8 cellular contexts compared by ENCODE assay signal in the genomic region with DNA sequence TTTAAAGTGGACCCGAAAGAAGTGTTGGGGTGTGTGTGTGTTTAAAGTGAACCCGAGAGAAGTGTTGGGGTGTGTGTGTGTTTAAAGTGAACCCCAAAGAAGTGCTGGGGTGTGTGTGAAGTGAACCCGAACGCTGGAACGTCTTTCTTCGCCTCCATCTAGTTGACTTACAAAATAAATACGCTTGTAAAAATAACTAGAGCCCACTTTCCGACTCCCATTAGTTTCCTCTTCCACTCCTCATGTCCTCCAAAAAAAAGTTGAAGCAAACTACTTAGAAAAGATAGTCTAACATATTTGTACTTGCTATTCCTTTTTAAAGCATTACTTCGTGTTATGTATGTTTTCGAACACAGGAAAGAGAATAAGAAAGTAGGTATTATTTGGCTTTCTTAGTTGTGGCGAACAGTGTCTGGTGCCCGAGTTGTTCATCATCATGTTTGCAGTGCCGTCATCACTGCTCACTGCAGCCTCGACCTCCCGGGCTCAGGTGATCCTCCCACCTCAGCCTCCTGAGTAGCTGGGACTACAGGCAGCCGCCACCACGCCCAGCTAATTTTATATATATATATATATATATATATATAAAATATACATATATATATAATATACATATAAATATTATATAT. TPM values are rescaled to one million over a fixed set of nuclear protein-coding genes. Genes with fewer than 3 reads are reported as not detected.
DNase-seq lines count a peak whose midpoint lies in the region; ATAC-seq and TF ChIP-seq lines count a peak whose summit lies in the region.

No MANE protein-coding gene starts in this region.

- CTCF ChIA-PET in CD8-positive, alpha-beta T cell (lab: Charles Lee): interaction anchor here (1.3 to 1.5 kb wide), 2 partner anchors 9 to 45 kb away, joined by 3 to 4 read pairs; no protein-coding TSS in a partner anchor

- H3K4me3 ChIP-seq in CD8-positive, alpha-beta T cell (ENCODE audit: low read depth, low read length): peak overlapping the region; percentile 88
- H3K4me3 ChIP-seq in gastroesophageal sphincter (peak overlapping the region; percentile 86 to 94), skeletal muscle cell (ENCODE audit: low read depth, low read length) (peak overlapping the region; percentile 74)

- intact Hi-C loops in CD8-positive, alpha-beta T cell (cut with DNase I, micrococcal nuclease): loop anchor here in 1 of 2 experiments (5.0 to 10.0 kb wide), 2 partner anchors 80 to 153 kb away; no protein-coding TSS in a partner anchor

- H3K27me3 Mint-ChIP-seq in CD8-positive, alpha-beta T cell (ENCODE audit: low read depth): no peaks in the 10 kb centered on the region
- H3K27me3 Mint-ChIP-seq in activated T-cell treated with anti-CD3 and anti-CD28 coated beads, Interleukin-2, amount 50 U/mL, for 4 hours (ENCODE audit: low read depth): no peaks in the 10 kb centered on the region

- H3K9me3 Mint-ChIP-seq in CD8-positive, alpha-beta T cell: no peaks in the 10 kb centered on the region
- H3K9me3 Mint-ChIP-seq in activated T-cell treated with anti-CD3 and anti-CD28 coated beads, Interleukin-2, amount 50 U/mL, for 4 hours: no peaks in the 10 kb centered on the region

- peaks cover 11% of the 10 kb centered on the region for H3K36me3 Mint-ChIP-seq in CD8-positive, alpha-beta T cell
- peaks cover 3% of the 10 kb centered on the region for H3K36me3 Mint-ChIP-seq in activated T-cell treated with anti-CD3 and anti-CD28 coated beads, Interleukin-2, amount 50 U/mL, for 4 hours (ENCODE audit: insufficient read depth)

- DNase-seq in CD8-positive, alpha-beta T cell: peak in 3 of 7 experiments; percentile 9 to 71 (median 49)
- peak; percentile 16 for DNase-seq in HuH-7.5 (ENCODE audit: low spot score)
- peak; percentile 21 for DNase-seq in activated T-cell treated with anti-CD3 and anti-CD28 coated beads, Interleukin-2, amount 50 U/mL, for 4 hours
- DNase-seq in skeletal muscle cell (ENCODE audit: low read depth): no peak
- DNase-seq in ureter (ENCODE audit: low spot score): no peak

- TF ChIP-seq CTCF in CD8-positive, alpha-beta T cell (IDR thresholded peaks at IDR 0.05): no peak
- no peak for TF ChIP-seq CTCF in gastroesophageal sphincter (IDR thresholded peaks at IDR 0.05)

- H3K36me3 ChIP-seq in CD8-positive, alpha-beta T cell (ENCODE audit: insufficient read depth, low read length): no peaks in the 10 kb centered on the region
- H3K36me3 ChIP-seq in gastroesophageal sphincter: peaks cover 0 to 7% of the 10 kb centered on the region in 2 donors

- no peak for TF ChIP-seq EP300 in gastroesophageal sphincter (IDR thresholded peaks at IDR 0.05)

- no peaks in the 10 kb centered on the region for H3K9me3 ChIP-seq in CD8-positive, alpha-beta T cell (ENCODE audit: low read length)
- no peaks in the 10 kb centered on the region for H3K9me3 ChIP-seq in gastroesophageal sphincter

- peak overlapping the region; percentile 91 for H3K4me3 Mint-ChIP-seq in CD8-positive, alpha-beta T cell
- peak overlapping the region; percentile 94 for H3K4me3 Mint-ChIP-seq in activated T-cell treated with anti-CD3 and anti-CD28 coated beads, Interleukin-2, amount 50 U/mL, for 4 hours

- no peak for TF ChIP-seq POLR2A in gastroesophageal sphincter (IDR thresholded peaks at IDR 0.05)

- H3K27me3 ChIP-seq in CD8-positive, alpha-beta T cell (ENCODE audit: insufficient read depth, low read length): no peaks in the 10 kb centered on the region
- H3K27me3 ChIP-seq in gastroesophageal sphincter: no peaks in the 10 kb centered on the region

- POLR2A ChIA-PET in CD8-positive, alpha-beta T cell (lab: Charles Lee): interaction anchor here (0.9 to 1.5 kb wide), 3 partner anchors 12 to 56 kb away, joined by 4 to 5 read pairs (median 4); no protein-coding TSS in a partner anchor

- peaks cover 41% of the 10 kb centered on the region for H3K4me1 Mint-ChIP-seq in CD8-positive, alpha-beta T cell (ENCODE audit: low read depth)
- peaks cover 53% of the 10 kb centered on the region for H3K4me1 Mint-ChIP-seq in activated T-cell treated with anti-CD3 and anti-CD28 coated beads, Interleukin-2, amount 50 U/mL, for 4 hours (ENCODE audit: low read depth)

- peaks cover 17% of the 10 kb centered on the region for H3K4me1 ChIP-seq in CD8-positive, alpha-beta T cell (ENCODE audit: insufficient read depth, low read length)
- peaks cover 0 to 46% (median 9%) of the 10 kb centered on the region in 3 donors for H3K4me1 ChIP-seq in gastroesophageal sphincter

- H3K27ac ChIP-seq in CD8-positive, alpha-beta T cell (ENCODE audit: low read depth, low read length): peak overlapping the region; percentile 93
- H3K27ac ChIP-seq in gastroesophageal sphincter: peak overlapping the region; percentile 78 to 98 (median 96)

- peak overlapping the region; percentile 97 for H3K27ac Mint-ChIP-seq in CD8-positive, alpha-beta T cell

- WGBS in gastroesophageal sphincter (ENCODE audit: low coverage in 1 of 2), 2 donors: 4 to 17% methylated on average over 12 to 17 of the region's 17 CpGs

- ATAC-seq in CD8-positive, alpha-beta T cell: peak; percentile 46
- peak in 1 of 2 donors; percentile 16 for ATAC-seq in activated T-cell treated with anti-CD3 and anti-CD28 coated beads, Interleukin-2, amount 50 U/mL, for 4 hours
- ATAC-seq in gastroesophageal sphincter (no peak), HG02973 (IDR thresholded peaks at IDR 0.05; ENCODE audit: unreplicated experiment) (no peak), GM21528 (IDR thresholded peaks at IDR 0.05; ENCODE audit: low FRiP score, unreplicated experiment) (no peak)

RNA-seq across cellular contexts. Expression of a gene that starts 1.1 kb away (rescaled TPM):
- total RNA-seq in CD8-positive, alpha-beta T cell: 10 to 100 TPM; 37.1 to 39.7 TPM
- 10 to 100 TPM; 33.7 to 43.9 (median 38.5) TPM for total RNA-seq in activated T-cell treated with anti-CD3 and anti-CD28 coated beads, Interleukin-2, amount 50 U/mL, for 4 hours
- 100 to 1,000 TPM in 1 of 4 donors, 10 to 100 TPM in 3; 39.0 to 158 (median 69.6) TPM for total RNA-seq in gastroesophageal sphincter
- total RNA-seq in ureter: 82.9 TPM

RNA-seq across cellular contexts. Expression of a gene that starts 42.5 kb away (rescaled TPM):
- 10 to 100 TPM; 80.9 to 88.0 TPM for total RNA-seq in CD8-positive, alpha-beta T cell
- 10 to 100 TPM; 40.8 to 46.5 (median 43.3) TPM for total RNA-seq in activated T-cell treated with anti-CD3 and anti-CD28 coated beads, Interleukin-2, amount 50 U/mL, for 4 hours
- total RNA-seq in gastroesophageal sphincter (10 to 100 TPM; 69.1 to 88.1 (median 87.0) TPM), ureter (47.9 TPM)

RNA-seq across cellular contexts. Expression of a gene that starts 55.4 kb away (rescaled TPM):
- total RNA-seq in CD8-positive, alpha-beta T cell: 10 to 100 TPM; 32.6 to 33.6 TPM
- total RNA-seq in activated T-cell treated with anti-CD3 and anti-CD28 coated beads, Interleukin-2, amount 50 U/mL, for 4 hours: 10 to 100 TPM; 36.9 to 47.0 (median 39.5) TPM
- total RNA-seq in gastroesophageal sphincter: 10 to 100 TPM; 47.8 to 99.6 (median 60.1) TPM
- total RNA-seq in ureter: 24.5 TPM

Comparison
In these comparisons a context has a peak if more than half of its experiments do, and no peak if none do; other contexts are left out.
1. DNase-seq: peak in HuH-7.5 (single experiment) and activated T-cell treated with anti-CD3 and anti-CD28 coated beads, Interleukin-2, amount 50 U/mL, for 4 hours (single experiment); none in skeletal muscle cell (single experiment) and ureter (single experiment).
2. Peak in every context shown above with its lines, with median percentiles within 50 percentile points of each other: H3K4me3 ChIP-seq.